8 cellular contexts compared by ENCODE assay signal in genomic region chr2:63424329-63425078, GRCh38.
A peak's percentile ranks its signal among the peaks of the same experiment; 100 is the strongest.
DNase-seq lines count a peak whose midpoint lies in the region; ATAC-seq and TF ChIP-seq lines count a peak whose summit lies in the region.

No MANE protein-coding gene starts in this region.

- peak; percentile 56 for TF ChIP-seq CTCF in CD8-positive, alpha-beta T cell (IDR thresholded peaks at IDR 0.05)
- TF ChIP-seq CTCF in cardiac fibroblast (IDR thresholded peaks at IDR 0.05; ENCODE audit: low read depth, low read length), result peak; percentile 56
- TF ChIP-seq CTCF in natural killer cell (IDR thresholded peaks at IDR 0.05), result peak; percentile 64

- DNase-seq in CD8-positive, alpha-beta T cell, result no peak
- DNase-seq in NOMO-1 (lab: John Stamatoyannopoulos, UW; ENCODE audit: unreplicated experiment in 2 of 2) (peak; percentile 41 to 53), cardiac fibroblast (ENCODE audit: low read depth in 2 of 2) (peak; percentile 53 to 75), natural killer cell (no peak), amygdala (lab: John Stamatoyannopoulos, UW) (no peak), Right ventricle myocardium inferior (ENCODE audit: missing footprints) (no peak)

- no peak overlapping the region for H3K27ac Mint-ChIP-seq in CD8-positive, alpha-beta T cell
- no peak overlapping the region for H3K27ac Mint-ChIP-seq in natural killer cell

- CTCF ChIA-PET in CD8-positive, alpha-beta T cell (lab: Charles Lee), result interaction anchor here (0.8 kb wide), 1 partner anchor 11 kb away, joined by 3 read pairs; no protein-coding TSS in a partner anchor

- H3K9me3 ChIP-seq in CD8-positive, alpha-beta T cell (ENCODE audit: low read length), result no peaks in the 10 kb centered on the region

- ATAC-seq in CD8-positive, alpha-beta T cell, result no peak
- peak; percentile 92 for ATAC-seq in GM18517 (IDR thresholded peaks at IDR 0.05; ENCODE audit: unreplicated experiment)
- ATAC-seq in HG03039 (IDR thresholded peaks at IDR 0.05; ENCODE audit: unreplicated experiment), result peak; percentile 83
- ATAC-seq in natural killer cell, result peak; percentile 49 to 77 (median 54)
- ATAC-seq in Right ventricle myocardium inferior, result no peak

- H3K4me1 Mint-ChIP-seq in CD8-positive, alpha-beta T cell (ENCODE audit: low read depth), result no peaks in the 10 kb centered on the region
- no peaks in the 10 kb centered on the region for H3K4me1 Mint-ChIP-seq in natural killer cell

- POLR2A ChIA-PET in CD8-positive, alpha-beta T cell (lab: Charles Lee), result no interaction called here

- H3K4me3 ChIP-seq in CD8-positive, alpha-beta T cell (ENCODE audit: low read depth, low read length), result no peak overlapping the region
- no peak overlapping the region for H3K4me3 ChIP-seq in cardiac fibroblast (replicated peaks in 1 of 2; ENCODE audit: low read depth in 2 of 2, low read length in 2 of 2)

- H3K27me3 ChIP-seq in CD8-positive, alpha-beta T cell (ENCODE audit: insufficient read depth, low read length), result no peaks in the 10 kb centered on the region

- H3K4me3 Mint-ChIP-seq in CD8-positive, alpha-beta T cell, result no peak overlapping the region
- no peak overlapping the region for H3K4me3 Mint-ChIP-seq in natural killer cell

- no peaks in the 10 kb centered on the region for H3K27me3 Mint-ChIP-seq in CD8-positive, alpha-beta T cell (ENCODE audit: low read depth)
- no peaks in the 10 kb centered on the region for H3K27me3 Mint-ChIP-seq in natural killer cell (ENCODE audit: low read depth in 2 of 2)

- peaks cover 40% of the 10 kb centered on the region for H3K36me3 Mint-ChIP-seq in CD8-positive, alpha-beta T cell
- H3K36me3 Mint-ChIP-seq in natural killer cell, result peaks cover 13% of the 10 kb centered on the region

- intact Hi-C loops in CD8-positive, alpha-beta T cell (cut with DNase I, micrococcal nuclease), result loop anchor here in 1 of 2 experiments (5.0 kb wide), 1 partner anchor 967 kb away; no protein-coding TSS in a partner anchor
- intact Hi-C loops in natural killer cell (cut with micrococcal nuclease) (loop anchor here (10.0 kb wide), 1 partner anchor 970 kb away; no protein-coding TSS in a partner anchor), Right ventricle myocardium inferior (cut with DNase I) (no loop called here)

- H3K9me3 Mint-ChIP-seq in CD8-positive, alpha-beta T cell, result peaks cover 13% of the 10 kb centered on the region
- no peaks in the 10 kb centered on the region for H3K9me3 Mint-ChIP-seq in natural killer cell

- no peaks in the 10 kb centered on the region for H3K36me3 ChIP-seq in CD8-positive, alpha-beta T cell (ENCODE audit: insufficient read depth, low read length)

- H3K27ac ChIP-seq in CD8-positive, alpha-beta T cell (ENCODE audit: low read depth, low read length), result no peak overlapping the region

- no peaks in the 10 kb centered on the region for H3K4me1 ChIP-seq in CD8-positive, alpha-beta T cell (ENCODE audit: insufficient read depth, low read length)

Comparison
In these comparisons a context has a peak if more than half of its experiments do, and no peak if none do; other contexts are left out.
1. ATAC-seq: peak in GM18517 (single experiment), HG03039 (single experiment) and natural killer cell (3 of 3); none in CD8-positive, alpha-beta T cell (single experiment) and Right ventricle myocardium inferior (single experiment).
2. DNase-seq: peak in NOMO-1 (2 of 2) and cardiac fibroblast (2 of 2); none in CD8-positive, alpha-beta T cell (0 of 7), natural killer cell (single experiment), amygdala (0 of 56) and Right ventricle myocardium inferior (single experiment).
3. Peak in every context shown above with its lines, with median percentiles within 50 percentile points of each other: CTCF ChIP-seq.